Comparison of ENCODE assay signal across 12 cellular contexts in genomic region chr17:49898547-49899490, GRCh38. TPM values are rescaled to one million over a fixed set of nuclear protein-coding genes. Genes with fewer than 3 reads are reported as not detected.
DNase-seq lines count a peak whose midpoint lies in the region; ATAC-seq and TF ChIP-seq lines count a peak whose summit lies in the region.
"Had no signal": no experiment of that assay in that cellular context is flagged by ENCODE, and none has a peak within 500 bp of the region (broad histone marks: within the 10 kb centered on the region; RNA-seq: fewer than 3 reads in every experiment).

No MANE protein-coding gene starts in this region.

- no peaks in the 10 kb centered on the region for H3K9me3 ChIP-seq in PC-3 (ENCODE audit: low read length)

- peaks cover 5% of the 10 kb centered on the region for H3K4me1 ChIP-seq in PC-3 (ENCODE audit: insufficient read depth, low read length)

- H3F3A ChIP-seq in PC-3 (ENCODE audit: low read length, unreplicated experiment) = no peaks in the 10 kb centered on the region

- H4K20me1 ChIP-seq in PC-3 (ENCODE audit: low read length) = no peaks in the 10 kb centered on the region

- CTCF ChIA-PET in PC-3 (lab: Charles Lee) = interaction anchor here (0.6 to 2.4 kb wide), 4 partner anchors 54 to 98 kb away, joined by 3 to 37 read pairs (median 6); partner anchors contain the start of gene DLX3

- no peak overlapping the region for H3K9ac ChIP-seq in PC-3 (ENCODE audit: low read length)

- H3K4me2 ChIP-seq in PC-3 (ENCODE audit: low read length) = no peak overlapping the region

- H2AFZ ChIP-seq in PC-3 (ENCODE audit: low read length) = no peak overlapping the region

- BruUV-seq in PC-3 (replicated peaks; lab: Mats Ljungman, UMichigan) = no TSS peak

- no peaks in the 10 kb centered on the region for H3K36me3 ChIP-seq in PC-3 (ENCODE audit: low read depth, low read length)

- H3K79me2 ChIP-seq in PC-3 (ENCODE audit: low read length) = no peaks in the 10 kb centered on the region

- H3K4me3 ChIP-seq in PC-3 (ENCODE audit: low read length) (no peak overlapping the region), fibroblast of villous mesenchyme (ENCODE audit: low read depth, low read length) (no peak overlapping the region), coronary artery (no peak overlapping the region)
- H3K4me3 ChIP-seq: skin epidermis had no signal

- TF ChIP-seq CTCF in GM12873 (IDR thresholded peaks at IDR 0.05; ENCODE audit: insufficient read depth, low read depth, low read length, missing control alignments) = peak; percentile 22
- peak; percentile 64 for TF ChIP-seq CTCF in PC-3 (conservative IDR thresholded peaks at IDR 0.05; ENCODE audit: low read depth, low read length)
- TF ChIP-seq CTCF in fibroblast of villous mesenchyme (IDR thresholded peaks at IDR 0.05; ENCODE audit: insufficient read depth, low read depth, low read length) = peak; percentile 25
- no peak for TF ChIP-seq CTCF in coronary artery (IDR thresholded peaks at IDR 0.05)

- POLR2A ChIA-PET in PC-3 (lab: Charles Lee; ENCODE audit: unreplicated experiment) = no interaction called here

- peak; percentile 57 for ATAC-seq in PC-3
- no peak for ATAC-seq in activated CD4-positive, CD25-positive, alpha-beta regulatory T cell treated with anti-CD3 and anti-CD28 coated beads, Interleukin-2, amount 50 U/mL, for 24 hours
- ATAC-seq: stimulated activated memory B cell treated with anti-CD40 and anti-IgM and Interleukin-4, amounts not matched to agents 10 μg/mL and 1 μg/mL and 100 μg/mL, for 72 hours had no signal

- H3K27ac ChIP-seq in PC-3 (ENCODE audit: low read length) = no peak overlapping the region
- H3K27ac ChIP-seq in coronary artery = no peak overlapping the region
- H3K27ac ChIP-seq: skin epidermis had no signal

- intact Hi-C loops in PC-3 (cut with micrococcal nuclease) = loop anchor here (1.0 kb wide), 1 partner anchor 98 kb away; no protein-coding TSS in a partner anchor

- DNase-seq in A172 (ENCODE audit: low spot score) (peak; percentile 40), PC-3 (peak; percentile 49), fibroblast of villous mesenchyme (ENCODE audit: low read depth) (peak; percentile 18), coronary artery (ENCODE audit: low spot score) (no peak), CD1c-positive myeloid dendritic cell (ENCODE audit: extremely low spot score) (no peak)
- DNase-seq in stimulated activated CD4-positive, alpha-beta T cell treated with anti-CD3 and anti-CD28 coated beads, Interleukin-4, amount 100 ng/mL, for 4 hours = no peak
- DNase-seq: activated CD4-positive, alpha-beta T cell treated with anti-CD3 and anti-CD28 coated beads, Interleukin-2, amount 50 U/mL, for 1 hour; mesenchymal stem cell had no signal

- H3K9me2 ChIP-seq in PC-3 (replicated peaks; ENCODE audit: low read length) = no peaks in the 10 kb centered on the region

- peaks cover 15% of the 10 kb centered on the region for H3K27me3 ChIP-seq in PC-3 (ENCODE audit: low read length)

RNA-seq across cellular contexts. Expression of gene TAC4, which starts 51.0 kb away (rescaled TPM):
- total RNA-seq in A172 (2014; rRNA removed; shearing (Covaris generic)) = not detected in 2 replicates
- total RNA-seq in PC-3 (2014; rRNA removed) (not detected in 2 replicates), fibroblast of villous mesenchyme (not detected in 2 replicates)

Comparison
In these comparisons a context has a peak if more than half of its experiments do, and no peak if none do; other contexts are left out.
1. DNase-seq: peak in A172 (single experiment), PC-3 (single experiment) and fibroblast of villous mesenchyme (single experiment); none in coronary artery (single experiment), stimulated activated CD4-positive, alpha-beta T cell treated with anti-CD3 and anti-CD28 coated beads, Interleukin-4, amount 100 ng/mL, for 4 hours (0 of 2) and CD1c-positive myeloid dendritic cell (single experiment).